ENCODE assay signal across 23 cellular contexts in genomic region chr10:62025134-62025794, GRCh38.
DNase-seq lines count a peak whose midpoint lies in the region; ATAC-seq, FAIRE-seq and TF ChIP-seq lines count a peak whose summit lies in the region.
"Had no signal": no experiment of that assay in that cellular context is flagged by ENCODE, and none has a peak within 500 bp of the region (broad histone marks: within the 10 kb centered on the region; RNA-seq: fewer than 3 reads in every experiment).

No MANE protein-coding gene starts in this region.

- peak; percentile 32 for DNase-seq in EL
- peak; percentile 49 for DNase-seq in endothelial cell of umbilical vein (ENCODE audit: low read depth, low spot score)
- DNase-seq in NCI-H526 treated with DMSO at 0.1 percent for 48 hours (lab: John Stamatoyannopoulos, UW), result no peak
- no peak for DNase-seq in AML-193 (lab: John Stamatoyannopoulos, UW)
- no peak for DNase-seq in sciatic nerve (ENCODE audit: low spot score)
- no peak for DNase-seq in AG20443 (ENCODE audit: low spot score)
- DNase-seq: activated CD8-positive, alpha-beta T cell treated with anti-CD3 and anti-CD28 coated beads, Interleukin-2, amount 10 ng/mL, durations not matched to agents 7 days and 5 days; adrenal gland; H7; heart right ventricle; islet precursor cell; NCI-H2081; NCI-H446 treated with DMSO at 0.1 percent for 48 hours; SHP77 treated with DMSO at 0.1 percent for 48 hours; stimulated activated CD4-positive, alpha-beta T cell treated with anti-CD3 and anti-CD28 coated beads, Interleukin-15, amount 100 ng/mL, for 24 hours; WERI-Rb-1 had no signal

- no peaks in the 10 kb centered on the region for H3K79me2 ChIP-seq in endothelial cell of umbilical vein (ENCODE audit: control insufficient read depth, insufficient read depth, low read length)

- no peaks in the 10 kb centered on the region for H3K36me3 ChIP-seq in endothelial cell of umbilical vein (ENCODE audit: control insufficient read depth in 2 of 2, extremely low read depth in 1 of 2, insufficient read depth in 2 of 2, low read length in 2 of 2)
- H3K36me3 ChIP-seq: adrenal gland, heart right ventricle, neural progenitor cell, WERI-Rb-1 had no signal

- H3K27ac Mint-ChIP-seq in IgD-negative memory B cell, result peak overlapping the region in 2 of 3 donors; percentile 89 to 99
- H3K27ac Mint-ChIP-seq in nephron, result peak overlapping the region in 2 of 3 experiments; percentile 1 to 35
- H3K27ac Mint-ChIP-seq: activated T-helper 1 cell treated with anti-CD3 and anti-CD28 coated beads, Interleukin-12 subunit alpha, Interleukin-12 subunit beta, Interleukin-2, Interleukin-4 antibody, amounts not matched to agents 30 ng/mL and 10 ng/mL and 1 ng/mL, durations not matched to agents 14 hours and 24 hours and 36 hours; neural progenitor cell; stimulated activated effector memory CD8-positive, alpha-beta T cell treated with anti-CD3 and anti-CD28 coated beads, Interleukin-12 subunit alpha, Interleukin-12 subunit beta, amount 100 ng/mL, for 72 hours; T-helper 1 cell treated with Interleukin-12 subunit alpha and Interleukin-12 subunit beta and Interleukin-4 antibody, amounts not matched to agents 30 μg/mL and 1 μg/mL, for 36 hours had no signal

- no peaks in the 10 kb centered on the region for H3K9me1 ChIP-seq in endothelial cell of umbilical vein (replicated peaks; ENCODE audit: control insufficient read depth, extremely low read depth, insufficient read depth, low read length)

- no peak for ATAC-seq in sciatic nerve
- ATAC-seq: activated CD8-positive, alpha-beta T cell treated with anti-CD3 and anti-CD28 coated beads, Interleukin-2, amount 10 ng/mL, durations not matched to agents 7 days and 5 days; heart right ventricle; stimulated activated effector memory CD8-positive, alpha-beta T cell treated with anti-CD3 and anti-CD28 coated beads, Interleukin-12 subunit alpha, Interleukin-12 subunit beta, amount 100 ng/mL, for 72 hours had no signal

- peaks cover 23% of the 10 kb centered on the region for H3K36me3 Mint-ChIP-seq in IgD-negative memory B cell
- peaks cover 35% of the 10 kb centered on the region for H3K36me3 Mint-ChIP-seq in nephron (ENCODE audit: low read depth)

- no peak for FAIRE-seq in endothelial cell of umbilical vein (lab: Jason Lieb, UNC)

- peak overlapping the region in 1 of 4 donors; percentile 6 for H3K4me3 Mint-ChIP-seq in IgD-negative memory B cell
- H3K4me3 Mint-ChIP-seq in nephron, result no peak overlapping the region
- H3K4me3 Mint-ChIP-seq: activated CD8-positive, alpha-beta T cell treated with anti-CD3 and anti-CD28 coated beads, Interleukin-2, amount 10 ng/mL, durations not matched to agents 7 days and 5 days; activated T-helper 1 cell treated with anti-CD3 and anti-CD28 coated beads, Interleukin-12 subunit alpha, Interleukin-12 subunit beta, Interleukin-2, Interleukin-4 antibody, amounts not matched to agents 30 ng/mL and 10 ng/mL and 1 ng/mL, durations not matched to agents 14 hours and 24 hours and 36 hours; neural progenitor cell; stimulated activated effector memory CD8-positive, alpha-beta T cell treated with anti-CD3 and anti-CD28 coated beads, Interleukin-12 subunit alpha, Interleukin-12 subunit beta, amount 100 ng/mL, for 72 hours; T-helper 1 cell treated with Interleukin-12 subunit alpha and Interleukin-12 subunit beta and Interleukin-4 antibody, amounts not matched to agents 30 μg/mL and 1 μg/mL, for 36 hours had no signal

- H4K20me1 ChIP-seq in endothelial cell of umbilical vein (replicated peaks; ENCODE audit: control insufficient read depth, extremely low read depth, insufficient read depth, low read length), result no peaks in the 10 kb centered on the region

- H3K27me3 ChIP-seq in endothelial cell of umbilical vein (ENCODE audit: control insufficient read depth in 2 of 2, insufficient read depth in 2 of 2, low read length in 2 of 2), result no peaks in the 10 kb centered on the region
- H3K27me3 ChIP-seq: adrenal gland, heart right ventricle, neural progenitor cell had no signal

- H2AFZ ChIP-seq in endothelial cell of umbilical vein (ENCODE audit: low read depth, low read length), result no peak overlapping the region
- H2AFZ ChIP-seq: neural progenitor cell had no signal

- H3K9me3 Mint-ChIP-seq in IgD-negative memory B cell, result peaks cover 0 to 4% (median 0%) of the 10 kb centered on the region in 3 donors
- peaks cover 6% of the 10 kb centered on the region for H3K9me3 Mint-ChIP-seq in nephron

- H3K27me3 Mint-ChIP-seq in IgD-negative memory B cell (no peaks in the 10 kb centered on the region), nephron (ENCODE audit: low read depth) (no peaks in the 10 kb centered on the region)

- TF ChIP-seq POLR2A in endothelial cell of umbilical vein (IDR thresholded peaks at IDR 0.05; ENCODE audit: low read depth, low read length), result no peak

- dilution Hi-C loops in endothelial cell of umbilical vein (cut with MboI; ENCODE audit: extremely low pct_ligation_motif_present, low sequenced_read_pairs), result no loop called here

- no peak for TF ChIP-seq CTCF in endothelial cell of umbilical vein (IDR thresholded peaks at IDR 0.05; ENCODE audit: extremely low read depth in 1 of 2, insufficient read depth in 1 of 2, low read depth in 1 of 2, low read length in 2 of 2)
- no peak for TF ChIP-seq CTCF in nephron (IDR thresholded peaks at IDR 0.05; ENCODE audit: unreplicated experiment in 3 of 3)

- POLR2A ChIA-PET in endothelial cell of umbilical vein (lab: Charles Lee), result interaction anchor here (0.8 kb wide), 1 partner anchor 32 kb away, joined by 10 read pairs; no protein-coding TSS in a partner anchor

- H3K4me1 Mint-ChIP-seq in IgD-negative memory B cell (peaks cover 61 to 80% (median 65%) of the 10 kb centered on the region in 3 donors), nephron (peaks cover 37% of the 10 kb centered on the region)

- peaks cover 15% of the 10 kb centered on the region for H3K4me1 ChIP-seq in endothelial cell of umbilical vein (ENCODE audit: control insufficient read depth, extremely low read depth, insufficient read depth, low read length)

- H3K4me2 ChIP-seq in endothelial cell of umbilical vein (ENCODE audit: insufficient read depth, low read length), result no peak overlapping the region
- H3K4me2 ChIP-seq: neural progenitor cell had no signal

- H3K27ac ChIP-seq in endothelial cell of umbilical vein (ENCODE audit: insufficient read depth, low read depth, low read length), result no peak overlapping the region
- H3K27ac ChIP-seq: adrenal gland, C4-2B, heart right ventricle, neural progenitor cell, WERI-Rb-1 had no signal

- no peak overlapping the region for H3K9ac ChIP-seq in endothelial cell of umbilical vein (replicated peaks; ENCODE audit: extremely low read depth, insufficient read depth, low read length)
- H3K9ac ChIP-seq: neural progenitor cell had no signal

- no peaks in the 10 kb centered on the region for H3K9me3 ChIP-seq in endothelial cell of umbilical vein (replicated peaks; ENCODE audit: control insufficient read depth, insufficient read depth, low read length)
- H3K9me3 ChIP-seq: adrenal gland had no signal

- CTCF ChIA-PET in endothelial cell of umbilical vein (lab: Charles Lee), result interaction anchor here (0.7 to 2.8 kb wide), 8 partner anchors 13 to 245 kb away, joined by 3 to 18 read pairs (median 4); no protein-coding TSS in a partner anchor

- intact Hi-C loops in endothelial cell of umbilical vein (cut with micrococcal nuclease) (no loop called here), sciatic nerve (cut with DNase I) (no loop called here)

- no TSS peak for BruUV-seq in endothelial cell of umbilical vein (replicated peaks; lab: Mats Ljungman, UMichigan)

- H3K4me3 ChIP-seq in endothelial cell of umbilical vein (replicated peaks in 1 of 3; ENCODE audit: insufficient read depth in 1 of 3, low read depth in 1 of 3, low read length in 3 of 3), result no peak overlapping the region
- H3K4me3 ChIP-seq: adrenal gland, heart right ventricle, neural progenitor cell had no signal

TF ChIP-seq in endothelial cell of umbilical vein, 7 proteins besides CTCF, POLR2A, EP300 and RAD21:
- no peak for TF ChIP-seq POLR2AphosphoS5 (IDR thresholded peaks at IDR 0.05; ENCODE audit: insufficient read depth, low read depth, low read length)
- peak; percentile 53 for TF ChIP-seq GATA2 (IDR thresholded peaks at IDR 0.05; ENCODE audit: insufficient read depth, insufficient read length, low read depth, low read length)
- TF ChIP-seq JUN (IDR thresholded peaks at IDR 0.05; ENCODE audit: borderline replicate concordance, insufficient read depth, insufficient read length, low read depth), result no peak

Comparison
In these comparisons a context has a peak if more than half of its experiments do, and no peak if none do; other contexts are left out.
1. DNase-seq: peak in EL (single experiment) and endothelial cell of umbilical vein (single experiment); none in NCI-H526 treated with DMSO at 0.1 percent for 48 hours (single experiment), AML-193 (0 of 2), sciatic nerve (single experiment) and AG20443 (single experiment).